ENCODE assay signal across 14 cellular contexts in genomic region chr15:34799149-34799824, GRCh38. TPM values are rescaled to one million over a fixed set of nuclear protein-coding genes. Genes with fewer than 3 reads are reported as not detected.
DNase-seq lines count a peak whose midpoint lies in the region; ATAC-seq, FAIRE-seq and TF ChIP-seq lines count a peak whose summit lies in the region.
"Had no signal": no experiment of that assay in that cellular context is flagged by ENCODE, and none has a peak within 500 bp of the region (broad histone marks: within the 10 kb centered on the region; RNA-seq: fewer than 3 reads in every experiment).

No MANE protein-coding gene starts in this region.

- WGBS in H1 (ENCODE audit: extremely low coverage in 1 of 2, insufficient coverage in 1 of 2, insufficient read length in 1 of 2, insufficient replicate concordance in 2 of 2, low coverage in 1 of 2, low lambda C conversion rate in 2 of 2, missing lambda C conversion rate in 1 of 2), 2 experiments: 85% methylated on average over 14 of the region's 14 CpGs; no CpG with 5 or more reads in 1 of the 2 experiments
- 14 to 24% (median 14%) methylated on average over 14 of the region's 14 CpGs for WGBS in ovary, 3 donors

- H2BK12ac ChIP-seq in H1 (ENCODE audit: low read depth, low read length): peak overlapping the region; percentile 19; the same call in 1 of the 2 replicates

- no peak overlapping the region for H3K9ac ChIP-seq in H1 (replicated peaks in 1 of 4; ENCODE audit: extremely low read depth in 1 of 4, low read depth in 3 of 4, low read length in 3 of 4)
- H3K9ac ChIP-seq in MM.1S (ENCODE audit: low read length): no peak overlapping the region

- H2AFZ ChIP-seq in H1 (ENCODE audit: low read length): peak overlapping the region; percentile 51; the same call in 1 of the 2 replicates
- H2AFZ ChIP-seq in MM.1S (ENCODE audit: low read length): no peak overlapping the region

- no peaks in the 10 kb centered on the region for H3K79me1 ChIP-seq in H1 (ENCODE audit: low read depth, low read length)

- no peaks in the 10 kb centered on the region for H3K9me2 ChIP-seq in MM.1S (replicated peaks; ENCODE audit: insufficient read depth, low read length)

- no peak overlapping the region for H2AK5ac ChIP-seq in H1 (ENCODE audit: low read depth, low read length)

- peaks cover 2% of the 10 kb centered on the region; the same call in 1 of the 2 replicates for H3K23me2 ChIP-seq in H1 (ENCODE audit: low read depth, low read length)

- H4K20me1 ChIP-seq in H1 (replicated peaks in 1 of 2; ENCODE audit: control insufficient read depth in 1 of 2, insufficient read depth in 2 of 2, low read length in 2 of 2) (no peaks in the 10 kb centered on the region), MM.1S (ENCODE audit: insufficient read depth, low read length) (no peaks in the 10 kb centered on the region)

- H4K8ac ChIP-seq in H1 (ENCODE audit: extremely low read depth, insufficient read depth, low read length): peak overlapping the region; percentile 89; the same call in 1 of the 2 replicates

- H3K27ac ChIP-seq in H1 (ENCODE audit: low read depth, low read length) (no peak overlapping the region), ovary (no peak overlapping the region), MM.1S (ENCODE audit: low read length) (no peak overlapping the region)
- H3K27ac ChIP-seq: epithelial cell of prostate, upper lobe of left lung had no signal

- peaks cover 4 to 14% (median 8%) of the 10 kb centered on the region in 4 experiments; a peak in 6 of 7 replicates for H3K4me1 ChIP-seq in H1 (replicated peaks in 1 of 4; ENCODE audit: control insufficient read depth in 3 of 4, insufficient read depth in 4 of 4, low read length in 3 of 4)
- no peaks in the 10 kb centered on the region for H3K4me1 ChIP-seq in ovary (ENCODE audit: insufficient read depth)
- H3K4me1 ChIP-seq in MM.1S (ENCODE audit: low read length): no peaks in the 10 kb centered on the region

- DNase-seq in EH (ENCODE audit: low read depth) (peak; percentile 65), NCI-H69 (lab: John Stamatoyannopoulos, UW) (peak; percentile 97), H1 (ENCODE audit: low read depth in 1 of 2, low spot score in 2 of 2) (peak in 1 of 2 experiments; percentile 55), ovary (peak in 3 of 5 donors; percentile 18 to 45 (median 27)), GM10266 (ENCODE audit: extremely low spot score) (no peak), MM.1S (no peak)
- DNase-seq: activated gamma-delta T cell treated with Interleukin-2 at 50 U/mL for 16 hours; NCI-H1436 treated with DMSO at 0.1 percent for 48 hours; stimulated activated CD4-positive, alpha-beta T cell treated with anti-CD3 and anti-CD28 coated beads, Interleukin-2, amount 100 ng/mL, for 48 hours had no signal

- H3K4me3 ChIP-seq in H1 (ENCODE audit: extremely low read depth in 1 of 4, insufficient read depth in 2 of 4, low read depth in 3 of 4, low read length in 4 of 4) (no peak overlapping the region), ovary (no peak overlapping the region), MM.1S (ENCODE audit: low read length) (no peak overlapping the region)
- H3K4me3 ChIP-seq: upper lobe of left lung had no signal

- CTCF ChIA-PET in H1 (lab: Charles Lee; ENCODE audit: partially characterized antibody): interaction anchor here (0.7 to 1.1 kb wide), 2 partner anchors 90 to 91 kb away, joined by 3 read pairs; no protein-coding TSS in a partner anchor

- no peak overlapping the region for H2BK20ac ChIP-seq in H1 (ENCODE audit: low read length)

- no peak overlapping the region for H3K56ac ChIP-seq in H1 (replicated peaks; ENCODE audit: insufficient read length, low read depth, low read length)

- H3K36me3 ChIP-seq in H1 (ENCODE audit: control insufficient read depth in 2 of 4, insufficient read depth in 4 of 4, low read length in 3 of 4) (no peaks in the 10 kb centered on the region), ovary (no peaks in the 10 kb centered on the region), MM.1S (replicated peaks; ENCODE audit: insufficient read depth, low read length) (no peaks in the 10 kb centered on the region)
- H3K36me3 ChIP-seq: upper lobe of left lung had no signal

- H4K5ac ChIP-seq in H1 (ENCODE audit: insufficient read length, low read depth, low read length): no peak overlapping the region

- H3K23ac ChIP-seq in H1 (ENCODE audit: insufficient read length): no peak overlapping the region

- H3K9me3 ChIP-seq in H1 (ENCODE audit: insufficient read depth in 2 of 2, low read depth in 1 of 2, low read length in 1 of 2): no peaks in the 10 kb centered on the region
- H3K9me3 ChIP-seq in ovary: no peaks in the 10 kb centered on the region
- H3K9me3 ChIP-seq in MM.1S (replicated peaks; ENCODE audit: insufficient read depth, low read length): no peaks in the 10 kb centered on the region
- H3K9me3 ChIP-seq: upper lobe of left lung had no signal

- no peak for TF ChIP-seq CTCF in H1 (IDR thresholded peaks at IDR 0.05; ENCODE audit: control extremely low read depth in 1 of 3, insufficient read depth in 1 of 3, low read depth in 1 of 3, low read length in 3 of 3)
- no peak for TF ChIP-seq CTCF in ovary (IDR thresholded peaks at IDR 0.05)
- no peak for TF ChIP-seq CTCF in GM10266 (IDR thresholded peaks at IDR 0.05; ENCODE audit: control insufficient read depth, insufficient read depth, low read depth, missing control alignments)
- TF ChIP-seq CTCF in MM.1S (IDR thresholded peaks at IDR 0.05; ENCODE audit: low read length): no peak

- H3K79me2 ChIP-seq in H1 (ENCODE audit: control insufficient read depth in 1 of 2, insufficient read depth in 2 of 2, low read length in 2 of 2) (no peaks in the 10 kb centered on the region), MM.1S (ENCODE audit: low read length) (no peaks in the 10 kb centered on the region)

- POLR2A ChIA-PET in H1 (lab: Charles Lee; ENCODE audit: partially characterized antibody): no interaction called here

- no peak overlapping the region for H3K14ac ChIP-seq in H1 (ENCODE audit: insufficient read length)

- TF ChIP-seq EP300 in H1 (IDR thresholded peaks at IDR 0.05; ENCODE audit: borderline replicate concordance in 1 of 2, low read depth in 2 of 2, low read length in 2 of 2) (no peak), ovary (IDR thresholded peaks at IDR 0.05) (no peak)

- no peak for FAIRE-seq in H1 (lab: Jason Lieb, UNC)
- FAIRE-seq: GM19239 had no signal

- H4K91ac ChIP-seq in H1 (replicated peaks; ENCODE audit: insufficient read length, low read length): peak overlapping the region; percentile 18

- no peak overlapping the region for H2BK15ac ChIP-seq in H1 (ENCODE audit: low read length)

- H3K27me3 ChIP-seq in H1 (replicated peaks in 1 of 4; ENCODE audit: control insufficient read depth in 3 of 4, extremely low read depth in 1 of 4, insufficient read depth in 3 of 4, low read length in 3 of 4) (peaks cover 2 to 23% (median 14%) of the 10 kb centered on the region in 4 experiments; a peak in 6 of 7 replicates), ovary (no peaks in the 10 kb centered on the region), MM.1S (replicated peaks; ENCODE audit: insufficient read depth, low read length) (no peaks in the 10 kb centered on the region)

- no peak overlapping the region for H3K18ac ChIP-seq in H1 (ENCODE audit: extremely low read depth, low read length)

- TF ChIP-seq RAD21 in H1 (IDR thresholded peaks at IDR 0.05 in 1 of 2, conservative IDR thresholded peaks at IDR 0.05 in 1 of 2; ENCODE audit: low read depth in 2 of 2, low read length in 2 of 2): no peak

- no peak overlapping the region for H2BK5ac ChIP-seq in H1 (ENCODE audit: low read depth, low read length)

- no peak for TF ChIP-seq POLR2A in H1 (IDR thresholded peaks at IDR 0.05; ENCODE audit: control extremely low read depth in 1 of 2, low read depth in 2 of 2, low read length in 2 of 2)
- TF ChIP-seq POLR2A in ovary (IDR thresholded peaks at IDR 0.05): no peak

- intact Hi-C loops in ovary (cut with DNase I): no loop called here

- H3K4me2 ChIP-seq in H1 (ENCODE audit: insufficient read depth in 1 of 2, low read depth in 2 of 2, low read length in 2 of 2) (no peak overlapping the region; a peak in 1 of 4 replicates), MM.1S (ENCODE audit: low read depth, low read length) (no peak overlapping the region)

- no peak overlapping the region for H2BK120ac ChIP-seq in H1 (replicated peaks; ENCODE audit: low read depth, low read length)

- H3F3A ChIP-seq in MM.1S (ENCODE audit: insufficient read depth, low read length): no peaks in the 10 kb centered on the region

- H3K4ac ChIP-seq in H1 (replicated peaks; ENCODE audit: insufficient read length, low read depth, low read length): no peak overlapping the region

- no peak for ATAC-seq in GM18519 (IDR thresholded peaks at IDR 0.05; ENCODE audit: low FRiP score, unreplicated experiment)
- ATAC-seq in HG03571 (IDR thresholded peaks at IDR 0.05; ENCODE audit: unreplicated experiment): no peak

TF ChIP-seq in H1, 55 proteins besides CTCF, POLR2A, EP300 and RAD21:
- TF ChIP-seq KDM1A (IDR thresholded peaks at IDR 0.05; ENCODE audit: borderline replicate concordance, low read length) (peak; percentile 50; the same call in 1 of the 2 replicates), POU5F1 (IDR thresholded peaks at IDR 0.05; ENCODE audit: low read depth, low read length) (no peak)

RNA-seq across cellular contexts. Expression of gene ACTC1, which starts 3.9 kb away (rescaled TPM):
- 86.2 and 90.0 TPM in 2 replicates for total RNA-seq in H1 (2021; fragmentation: NEBNext Ultra II Directional; extraction: Animal tissue kit (Norgen Biotek cat#: 25700))
- 33.0 and 37.6 TPM in 2 replicates for polyA plus RNA-seq in H1 (2011; rRNA removed)
- polyA plus RNA-seq in H1 (2011; cell fraction: cytosol; rRNA removed): 23.8 TPM
- polyA plus RNA-seq in H1 (2011; cell fraction: nucleus; rRNA removed): 25.5 TPM
- 47.2 to 73.4 TPM (median 59.6 TPM) in 4 replicates for polyA plus RNA-seq in H1 (2012, experiment 1 of 2)
- polyA plus RNA-seq in H1 (2012, experiment 2 of 2): 71.8 TPM
- polyA plus RNA-seq in H1 (2013, experiment 1 of 2): 14.5 TPM
- 15.4 TPM for polyA plus RNA-seq in H1 (2013, experiment 2 of 2)
- polyA minus RNA-seq in H1 (2011; rRNA and poly(A)+ RNA removed): 44.1 and 45.6 TPM in 2 replicates
- 16.4 TPM for polyA minus RNA-seq in H1 (2011; cell fraction: cytosol; rRNA and poly(A)+ RNA removed)
- polyA minus RNA-seq in H1 (2011; cell fraction: nucleus; rRNA and poly(A)+ RNA removed): 20.7 TPM
- total RNA-seq in ovary: 1 to 10 TPM in 3 of 7 donors, under 1 TPM in 2, not detected in 2; 0.59 to 2.9 (median 1.2) TPM
- 10 to 100 TPM in 1 of 2 donors, 1 to 10 TPM in 1; 2.7 to 22.6 TPM for polyA plus RNA-seq in ovary
- total RNA-seq: upper lobe of left lung had no signal

RNA-seq across cellular contexts. Expression of gene GJD2, which starts 44.5 kb away (rescaled TPM):
- total RNA-seq in H1 (2021; fragmentation: NEBNext Ultra II Directional; extraction: Animal tissue kit (Norgen Biotek cat#: 25700)): 0.54 and 0.78 TPM in 2 replicates
- 0.31 and 0.39 TPM in 2 replicates for polyA plus RNA-seq in H1 (2011; rRNA removed)
- 0.35 TPM for polyA plus RNA-seq in H1 (2011; cell fraction: cytosol; rRNA removed)
- polyA plus RNA-seq in H1 (2011; cell fraction: nucleus; rRNA removed): 0.40 TPM
- polyA plus RNA-seq in H1 (2012, experiment 1 of 2): 0.31 to 0.56 TPM (median 0.40 TPM) in 4 replicates
- polyA plus RNA-seq in H1 (2012, experiment 2 of 2): 0.25 TPM
- 0.45 TPM for polyA plus RNA-seq in H1 (2013, experiment 1 of 2)
- 0.66 TPM for polyA plus RNA-seq in H1 (2013, experiment 2 of 2)
- 0.80 and 1.2 TPM in 2 replicates for polyA minus RNA-seq in H1 (2011; rRNA and poly(A)+ RNA removed)
- 0.88 TPM for polyA minus RNA-seq in H1 (2011; cell fraction: cytosol; rRNA and poly(A)+ RNA removed)
- 1.2 TPM for polyA minus RNA-seq in H1 (2011; cell fraction: nucleus; rRNA and poly(A)+ RNA removed)
- not detected for total RNA-seq in ovary
- polyA plus RNA-seq in ovary: not detected
- total RNA-seq: upper lobe of left lung had no signal

Comparison
In these comparisons a context has a peak if more than half of its experiments do, and no peak if none do; other contexts are left out.
1. DNase-seq: peak in EH (single experiment), NCI-H69 (single experiment) and ovary (3 of 5); none in GM10266 (single experiment) and MM.1S (single experiment).
2. RNA of gene ACTC1, which starts 3.9 kb away (total RNA-seq): 86.2 to 90.0 TPM in H1; 0.59 to 2.9 TPM in ovary; every median in the first group is over 10 times any median in the second.